In the genomic region with DNA sequence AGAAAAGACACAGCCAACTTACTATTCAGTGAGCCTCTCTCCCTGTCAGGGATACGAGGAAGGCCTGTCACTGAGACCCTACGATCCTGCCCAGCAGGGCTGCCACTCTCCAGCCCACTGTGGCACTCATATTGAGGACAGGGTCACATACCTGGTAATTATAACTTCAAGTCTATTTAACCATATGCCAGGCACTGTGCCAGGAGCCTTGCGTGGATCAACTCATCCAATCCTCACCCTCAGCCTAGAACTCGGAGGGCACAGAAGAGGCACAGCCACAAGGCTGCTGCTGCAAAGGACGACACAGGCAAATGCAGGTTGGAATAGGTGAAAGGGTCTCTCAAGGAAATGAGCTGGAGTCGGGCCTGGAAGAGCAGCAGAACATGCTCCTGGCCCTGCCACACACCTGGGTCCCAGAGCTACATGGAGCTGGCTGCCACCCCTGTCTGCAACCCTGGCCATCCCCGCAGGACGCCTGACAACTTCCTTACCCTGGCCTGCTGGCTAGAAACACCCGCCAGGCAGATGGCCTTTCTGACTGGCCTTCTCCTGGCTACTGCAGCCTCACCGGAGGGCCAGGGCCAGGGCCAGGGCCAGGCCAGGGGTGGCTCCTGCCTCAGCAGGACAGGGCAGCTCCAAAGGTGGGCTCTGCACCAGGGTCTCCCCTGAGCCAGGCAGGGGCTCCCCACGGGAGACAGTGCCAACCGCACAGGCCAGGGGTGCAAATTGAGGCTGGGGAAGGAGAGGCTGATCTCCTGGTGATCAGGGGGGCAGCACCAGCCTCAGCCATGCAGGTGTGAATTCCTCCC, we compare ENCODE assay signal across 14 cellular contexts.
"Had no signal": no experiment of that assay in that cellular context is flagged by ENCODE, and none has a peak within 500 bp of the region (broad histone marks: within the 10 kb centered on the region; RNA-seq: fewer than 3 reads in every experiment).

No MANE protein-coding gene starts in this region.

- H3K36me3 ChIP-seq: right atrium auricular region, tibial artery had no signal

- H3K4me3 ChIP-seq: lung, right atrium auricular region, tibial artery had no signal

- H3K27ac ChIP-seq: right atrium auricular region, tibial artery had no signal

- H3K4me1 ChIP-seq: right atrium auricular region, tibial artery had no signal

- DNase-seq: activated CD4-positive, alpha-beta T cell treated with anti-CD3 and anti-CD28 coated beads for 1 hour; activated CD4-positive, alpha-beta T cell treated with anti-CD3 and anti-CD28 coated beads, Interleukin-2, amount 50 U/mL, for 48 hours; activated gamma-delta T cell treated with Interleukin-2 at 50 U/mL for 16 hours; activated naive CD8-positive, alpha-beta T cell treated with anti-CD3 and anti-CD28 coated beads, Interleukin-2, amount 10 ng/mL, durations not matched to agents 7 days and 5 days; activated T-cell treated with anti-CD3 and anti-CD28 coated beads, Interleukin-2, amount 50 U/mL, for 72 hours; anterior cingulate cortex; cerebellar nuclear complex; erythroblast; glutamatergic neuron; naive thymus-derived CD4-positive, alpha-beta T cell; small intestine; tibial artery had no signal

- ATAC-seq: naive thymus-derived CD4-positive, alpha-beta T cell had no signal

- H3K9me3 ChIP-seq: right atrium auricular region, tibial artery had no signal

- H3K27me3 ChIP-seq: right atrium auricular region had no signal
